ENCODE assay signal across 9 cellular contexts in genomic region chr17:8294814-8295316, GRCh38. TPM values are rescaled to one million over a fixed set of nuclear protein-coding genes. Genes with fewer than 3 reads are reported as not detected.
DNase-seq lines count a peak whose midpoint lies in the region; ATAC-seq and TF ChIP-seq lines count a peak whose summit lies in the region.
"Had no signal": no experiment of that assay in that cellular context is flagged by ENCODE, and none has a peak within 500 bp of the region (broad histone marks: within the 10 kb centered on the region; RNA-seq: fewer than 3 reads in every experiment).

No MANE protein-coding gene starts in this region.

- DNase-seq in body of pancreas = no peak
- no peak for DNase-seq in left colon
- no peak for DNase-seq in HUDEP-2 (lab: John Stamatoyannopoulos, UW; ENCODE audit: unreplicated experiment in 76 of 76)
- no peak for DNase-seq in kidney glomerular epithelial cell (lab: John Stamatoyannopoulos, UW)

- no peak for TF ChIP-seq CTCF in body of pancreas (IDR thresholded peaks at IDR 0.05)

- 5 to 7% methylated on average over 15 of the region's 15 CpGs for WGBS in body of pancreas, 2 donors

- intact Hi-C loops in body of pancreas (cut with DNase I) = no loop called here
- intact Hi-C loops in left colon (cut with DNase I, micrococcal nuclease) = loop anchor here in 1 of 2 donors (10.0 kb wide), 1 partner anchor 50 kb away; the partner anchor contains the start of genes CTC1 and PFAS

- peaks cover 20% of the 10 kb centered on the region for H3K4me1 ChIP-seq in body of pancreas

- H3K36me3 ChIP-seq in KOPT-K1 (ENCODE audit: insufficient read depth, low read length) = peaks cover 10% of the 10 kb centered on the region; the same call in 1 of the 2 replicates
- H3K36me3 ChIP-seq in body of pancreas (replicated peaks in 1 of 2; ENCODE audit: insufficient read depth in 1 of 2, low read depth in 2 of 2) = no peaks in the 10 kb centered on the region

- H3K27me3 ChIP-seq in body of pancreas = no peaks in the 10 kb centered on the region

- TF ChIP-seq POLR2A in body of pancreas (IDR thresholded peaks at IDR 0.05) = no peak

- peak overlapping the region in 1 of 2 donors; percentile 60 for H3K4me3 ChIP-seq in body of pancreas

- H3K9me3 ChIP-seq in KOPT-K1 (ENCODE audit: insufficient read depth, low read length, poor library complexity, severe bottlenecking) (no peaks in the 10 kb centered on the region), body of pancreas (no peaks in the 10 kb centered on the region)

- ATAC-seq in body of pancreas (peak; percentile 21), left colon (peak; percentile 16), HG03139 (IDR thresholded peaks at IDR 0.05; ENCODE audit: unreplicated experiment) (no peak), GM18907 (IDR thresholded peaks at IDR 0.05; ENCODE audit: unreplicated experiment) (no peak)

- H3K27ac ChIP-seq in KOPT-K1 (ENCODE audit: low read depth, low read length, poor library complexity, severe bottlenecking) = peak overlapping the region; percentile 92
- peak overlapping the region; percentile 79 to 95 (median 88) for H3K27ac ChIP-seq in body of pancreas
- H3K27ac ChIP-seq in temporal lobe (ENCODE audit: low read depth, low read length) = peak overlapping the region; percentile 72

RNA-seq across cellular contexts. Expression of gene SLC25A35, which starts 0.3 kb away (rescaled TPM):
- total RNA-seq in body of pancreas (1 to 10 TPM; 1.0 to 7.6 TPM), left colon (10 to 100 TPM in 1 of 2 donors, 1 to 10 TPM in 1; 7.2 to 11.8 TPM), temporal lobe (under 0.01 TPM)

RNA-seq across cellular contexts. Expression of gene RANGRF, which starts 6.4 kb away (rescaled TPM):
- total RNA-seq in body of pancreas (10 to 100 TPM in 1 of 2 donors, 1 to 10 TPM in 1; 4.7 to 13.5 TPM), left colon (10 to 100 TPM; 11.8 to 13.4 TPM), temporal lobe (6.9 TPM)

RNA-seq across cellular contexts. Expression of gene ARHGEF15, which starts 15.2 kb away (rescaled TPM):
- total RNA-seq in body of pancreas (1 to 10 TPM; 2.3 to 6.3 TPM), left colon (1 to 10 TPM; 1.7 to 2.6 TPM), temporal lobe (0.98 TPM)
- total RNA-seq: LHCN-M2 had no signal

RNA-seq across cellular contexts. Expression of gene ODF4, which starts 44.8 kb away (rescaled TPM):
- total RNA-seq in body of pancreas (not detected), left colon (not detected), temporal lobe (not detected)
- total RNA-seq: LHCN-M2 had no signal

RNA-seq across cellular contexts. Expression of gene PFAS, which starts 45.8 kb away (rescaled TPM):
- total RNA-seq in body of pancreas (10 to 100 TPM in 1 of 2 donors, 1 to 10 TPM in 1; 9.9 to 33.0 TPM), left colon (10 to 100 TPM; 17.0 to 23.9 TPM), temporal lobe (34.7 TPM)

Comparison
In these comparisons a context has a peak if more than half of its experiments do, and no peak if none do; other contexts are left out.
1. ATAC-seq: peak in body of pancreas (single experiment) and left colon (single experiment); none in HG03139 (single experiment) and GM18907 (single experiment).
2. Peak in every context shown above with its lines, with median percentiles within 50 percentile points of each other: H3K27ac ChIP-seq.